Comparison of ENCODE assay signal across 8 cellular contexts in the genomic region with DNA sequence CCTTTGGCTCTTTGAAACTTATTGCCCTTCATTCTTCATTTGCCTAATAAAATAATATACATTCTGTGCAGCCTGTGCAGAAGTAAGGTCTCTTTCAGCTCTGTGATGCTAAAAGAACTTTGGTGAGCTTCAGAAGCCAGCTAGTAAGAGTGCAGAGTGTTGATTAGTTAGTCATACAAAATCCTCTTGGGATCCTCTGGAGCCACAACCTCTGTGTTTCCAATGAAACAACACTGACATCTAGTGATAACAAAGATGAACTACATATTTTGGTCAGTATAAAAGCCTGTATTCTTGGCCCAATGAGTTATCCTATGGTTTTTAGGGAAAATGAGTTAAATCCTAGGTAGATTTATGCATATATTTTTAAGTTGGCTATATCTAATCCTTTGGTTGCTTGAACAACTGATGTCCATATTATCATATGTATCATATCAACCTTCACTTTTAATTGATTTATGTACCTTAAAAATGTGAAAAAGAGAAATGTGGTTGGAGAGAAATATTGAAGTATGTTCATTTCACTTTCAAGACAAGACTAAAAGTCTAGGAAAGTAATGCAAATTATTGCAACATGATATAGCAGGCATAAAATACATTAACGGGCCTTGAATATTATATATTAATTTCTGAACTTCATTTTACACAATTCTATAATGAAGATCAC.
DNase-seq lines count a peak whose midpoint lies in the region; ATAC-seq and TF ChIP-seq lines count a peak whose summit lies in the region.

No MANE protein-coding gene starts in this region.

- H3F3A ChIP-seq in DOHH2 (ENCODE audit: control insufficient read depth, insufficient read depth) = no peaks in the 10 kb centered on the region

- H3K4me1 ChIP-seq in DOHH2 (ENCODE audit: control insufficient read depth, low read length) (no peaks in the 10 kb centered on the region), liver (ENCODE audit: control insufficient read depth in 4 of 4, insufficient read depth in 4 of 4, low read length in 3 of 4) (no peaks in the 10 kb centered on the region)

- H3K9ac ChIP-seq in liver (ENCODE audit: low read depth in 1 of 2, low read length in 2 of 2) = no peak overlapping the region

- peak in 1 of 2 experiments; percentile 2 for DNase-seq in HL-60 (ENCODE audit: low read depth in 1 of 2, low spot score in 1 of 2)
- DNase-seq in NCI-H82 (lab: John Stamatoyannopoulos, UW) = peak; percentile 68
- DNase-seq in choroid plexus epithelial cell (ENCODE audit: low read depth) = peak; percentile 77
- DNase-seq in GM19240 (ENCODE audit: insufficient read length, low spot score) = no peak
- DNase-seq in activated CD8-positive, alpha-beta memory T cell treated with anti-CD3 and anti-CD28 coated beads, Interleukin-2, amount 50 U/mL, for 48 hours = no peak

- no peaks in the 10 kb centered on the region for H3K79me2 ChIP-seq in DOHH2 (ENCODE audit: control insufficient read depth, low read length)

- H3K27me3 ChIP-seq in DOHH2 (ENCODE audit: control insufficient read depth, low read length) = no peaks in the 10 kb centered on the region
- no peaks in the 10 kb centered on the region for H3K27me3 ChIP-seq in HL-60 (ENCODE audit: insufficient read depth, poor library complexity, severe bottlenecking)
- no peaks in the 10 kb centered on the region for H3K27me3 ChIP-seq in liver (ENCODE audit: control insufficient read depth in 4 of 4, insufficient read depth in 4 of 4, low read length in 3 of 4)

- H3K27ac ChIP-seq in DOHH2 (ENCODE audit: low read depth, low read length) (no peak overlapping the region), HL-60 (replicated peaks) (no peak overlapping the region), liver (ENCODE audit: low read depth in 1 of 2, low read length in 2 of 2) (no peak overlapping the region)

- H3K4me3 ChIP-seq in DOHH2 (ENCODE audit: low read length) (no peak overlapping the region), HL-60 (replicated peaks; ENCODE audit: insufficient read depth, low read length) (no peak overlapping the region), choroid plexus epithelial cell (ENCODE audit: low read depth, low read length) (no peak overlapping the region), liver (ENCODE audit: low read depth in 1 of 3, low read length in 3 of 3) (no peak overlapping the region)

- ATAC-seq in GM21360 (IDR thresholded peaks at IDR 0.05; ENCODE audit: unreplicated experiment) = peak; percentile 88

- H3K9me3 ChIP-seq in DOHH2 (ENCODE audit: control insufficient read depth, insufficient read depth, low read length) (no peaks in the 10 kb centered on the region), liver (ENCODE audit: control insufficient read depth in 4 of 4, low read length in 3 of 4) (no peaks in the 10 kb centered on the region)

- H3K4me2 ChIP-seq in DOHH2 (ENCODE audit: low read length) = no peak overlapping the region

- TF ChIP-seq CTCF in DOHH2 (IDR thresholded peaks at IDR 0.05; ENCODE audit: low read depth, low read length, poor library complexity, severe bottlenecking) (peak; percentile 65), HL-60 (IDR thresholded peaks at IDR 0.05; ENCODE audit: insufficient read depth, low read length) (peak; percentile 34), choroid plexus epithelial cell (conservative IDR thresholded peaks at IDR 0.05; ENCODE audit: low read depth, low read length) (peak; percentile 60), liver (IDR thresholded peaks at IDR 0.05; ENCODE audit: low read depth, low read length, missing input control) (peak; percentile 64)

- H4K20me1 ChIP-seq in DOHH2 (ENCODE audit: control insufficient read depth, insufficient read depth, low read depth, low read length) = no peaks in the 10 kb centered on the region

- peak; percentile 90 to 94 for TF ChIP-seq RAD21 in liver (IDR thresholded peaks at IDR 0.05)

- H3K36me3 ChIP-seq in DOHH2 (ENCODE audit: control insufficient read depth, low read length) = no peaks in the 10 kb centered on the region
- H3K36me3 ChIP-seq in liver (ENCODE audit: control insufficient read depth in 4 of 4, insufficient read depth in 3 of 4, low read depth in 1 of 4, low read length in 3 of 4) = no peaks in the 10 kb centered on the region

- no peaks in the 10 kb centered on the region for H3K9me2 ChIP-seq in DOHH2 (replicated peaks; ENCODE audit: control insufficient read depth, low read length)

- WGBS in liver = 54% methylated on average over 1 of the region's 1 CpG

TF ChIP-seq in liver, 16 proteins besides CTCF, POLR2A, EP300 and RAD21:
- TF ChIP-seq, protein P1, sequence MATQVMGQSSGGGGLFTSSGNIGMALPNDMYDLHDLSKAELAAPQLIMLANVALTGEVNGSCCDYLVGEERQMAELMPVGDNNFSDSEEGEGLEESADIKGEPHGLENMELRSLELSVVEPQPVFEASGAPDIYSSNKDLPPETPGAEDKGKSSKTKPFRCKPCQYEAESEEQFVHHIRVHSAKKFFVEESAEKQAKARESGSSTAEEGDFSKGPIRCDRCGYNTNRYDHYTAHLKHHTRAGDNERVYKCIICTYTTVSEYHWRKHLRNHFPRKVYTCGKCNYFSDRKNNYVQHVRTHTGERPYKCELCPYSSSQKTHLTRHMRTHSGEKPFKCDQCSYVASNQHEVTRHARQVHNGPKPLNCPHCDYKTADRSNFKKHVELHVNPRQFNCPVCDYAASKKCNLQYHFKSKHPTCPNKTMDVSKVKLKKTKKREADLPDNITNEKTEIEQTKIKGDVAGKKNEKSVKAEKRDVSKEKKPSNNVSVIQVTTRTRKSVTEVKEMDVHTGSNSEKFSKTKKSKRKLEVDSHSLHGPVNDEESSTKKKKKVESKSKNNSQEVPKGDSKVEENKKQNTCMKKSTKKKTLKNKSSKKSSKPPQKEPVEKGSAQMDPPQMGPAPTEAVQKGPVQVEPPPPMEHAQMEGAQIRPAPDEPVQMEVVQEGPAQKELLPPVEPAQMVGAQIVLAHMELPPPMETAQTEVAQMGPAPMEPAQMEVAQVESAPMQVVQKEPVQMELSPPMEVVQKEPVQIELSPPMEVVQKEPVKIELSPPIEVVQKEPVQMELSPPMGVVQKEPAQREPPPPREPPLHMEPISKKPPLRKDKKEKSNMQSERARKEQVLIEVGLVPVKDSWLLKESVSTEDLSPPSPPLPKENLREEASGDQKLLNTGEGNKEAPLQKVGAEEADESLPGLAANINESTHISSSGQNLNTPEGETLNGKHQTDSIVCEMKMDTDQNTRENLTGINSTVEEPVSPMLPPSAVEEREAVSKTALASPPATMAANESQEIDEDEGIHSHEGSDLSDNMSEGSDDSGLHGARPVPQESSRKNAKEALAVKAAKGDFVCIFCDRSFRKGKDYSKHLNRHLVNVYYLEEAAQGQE (IDR thresholded peaks at IDR 0.05) = no peak
- TF ChIP-seq, protein P2, sequence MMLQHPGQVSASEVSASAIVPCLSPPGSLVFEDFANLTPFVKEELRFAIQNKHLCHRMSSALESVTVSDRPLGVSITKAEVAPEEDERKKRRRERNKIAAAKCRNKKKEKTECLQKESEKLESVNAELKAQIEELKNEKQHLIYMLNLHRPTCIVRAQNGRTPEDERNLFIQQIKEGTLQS (IDR thresholded peaks at IDR 0.05) = no peak
- no peak for TF ChIP-seq HNF4A (conservative IDR thresholded peaks at IDR 0.05)
- no peak for TF ChIP-seq MAX (IDR thresholded peaks at IDR 0.05)
- TF ChIP-seq RXRA (IDR thresholded peaks at IDR 0.05) = no peak
- no peak for TF ChIP-seq GABPA (IDR thresholded peaks at IDR 0.05 in 1 of 2, conservative IDR thresholded peaks at IDR 0.05 in 1 of 2)
- no peak for TF ChIP-seq FOXA2 (IDR thresholded peaks at IDR 0.05)
- TF ChIP-seq EGR1 (IDR thresholded peaks at IDR 0.05; ENCODE audit: low read depth in 2 of 2) = no peak
- no peak for TF ChIP-seq HNF4G (IDR thresholded peaks at IDR 0.05)
- TF ChIP-seq, protein P3, sequence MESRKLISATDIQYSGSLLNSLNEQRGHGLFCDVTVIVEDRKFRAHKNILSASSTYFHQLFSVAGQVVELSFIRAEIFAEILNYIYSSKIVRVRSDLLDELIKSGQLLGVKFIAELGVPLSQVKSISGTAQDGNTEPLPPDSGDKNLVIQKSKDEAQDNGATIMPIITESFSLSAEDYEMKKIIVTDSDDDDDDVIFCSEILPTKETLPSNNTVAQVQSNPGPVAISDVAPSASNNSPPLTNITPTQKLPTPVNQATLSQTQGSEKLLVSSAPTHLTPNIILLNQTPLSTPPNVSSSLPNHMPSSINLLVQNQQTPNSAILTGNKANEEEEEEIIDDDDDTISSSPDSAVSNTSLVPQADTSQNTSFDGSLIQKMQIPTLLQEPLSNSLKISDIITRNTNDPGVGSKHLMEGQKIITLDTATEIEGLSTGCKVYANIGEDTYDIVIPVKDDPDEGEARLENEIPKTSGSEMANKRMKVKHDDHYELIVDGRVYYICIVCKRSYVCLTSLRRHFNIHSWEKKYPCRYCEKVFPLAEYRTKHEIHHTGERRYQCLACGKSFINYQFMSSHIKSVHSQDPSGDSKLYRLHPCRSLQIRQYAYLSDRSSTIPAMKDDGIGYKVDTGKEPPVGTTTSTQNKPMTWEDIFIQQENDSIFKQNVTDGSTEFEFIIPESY (IDR thresholded peaks at IDR 0.05) = no peak
- TF ChIP-seq YY1 (IDR thresholded peaks at IDR 0.05) = no peak
- no peak for TF ChIP-seq JUND (IDR thresholded peaks at IDR 0.05)
- no peak for TF ChIP-seq SP1 (IDR thresholded peaks at IDR 0.05)
- no peak for TF ChIP-seq FOXA1 (IDR thresholded peaks at IDR 0.05)
- no peak for TF ChIP-seq NR2F2 (IDR thresholded peaks at IDR 0.05)
- TF ChIP-seq TAF1 (conservative IDR thresholded peaks at IDR 0.05) = no peak
TF ChIP-seq in liver: peak in this region for 0.

Comparison
In these comparisons a context has a peak if more than half of its experiments do, and no peak if none do; other contexts are left out.
1. DNase-seq: peak in NCI-H82 (single experiment) and choroid plexus epithelial cell (single experiment); none in GM19240 (single experiment) and activated CD8-positive, alpha-beta memory T cell treated with anti-CD3 and anti-CD28 coated beads, Interleukin-2, amount 50 U/mL, for 48 hours (single experiment).
2. Peak in every context shown above with its lines, with median percentiles within 50 percentile points of each other: CTCF ChIP-seq.